Comparison of ENCODE assay signal across 1 cellular context in genomic region chr12:56724989-56725722, GRCh38.
A peak's percentile ranks its signal among the peaks of the same experiment; 100 is the strongest.
TF ChIP-seq lines count a peak whose summit lies in the region.

NACA (minus strand) TSS chr12:56725299; CDS start chr12:56724521, 778 bp downstream.

TF ChIP-seq in K562, 482 proteins besides CTCF, POLR2A, EP300 and RAD21 (continued from another document and continues in another):
- TF ChIP-seq TRIM25 (IDR thresholded peaks at IDR 0.05; ENCODE audit: borderline replicate concordance): 0 out of 2 replicates have a peak, but pooled peaks have one; percentile 76
- TF ChIP-seq CXXC5 (CRISPR knock-in tag; IDR thresholded peaks at IDR 0.05): peak; percentile 90
- no peak for TF ChIP-seq TGIF2 (CRISPR knock-in tag; IDR thresholded peaks at IDR 0.05)
- TF ChIP-seq ZNF644 (tag; IDR thresholded peaks at IDR 0.05; ENCODE audit: low read depth): peak; percentile 91; the same call in 1 of the 2 replicates
- peak; percentile 61; the same call in 1 of the 2 replicates for TF ChIP-seq DMBX1 (CRISPR knock-in tag; IDR thresholded peaks at IDR 0.05; ENCODE audit: borderline replicate concordance)
- peak; percentile 100 for TF ChIP-seq NFRKB (IDR thresholded peaks at IDR 0.05; ENCODE audit: low read depth)
- TF ChIP-seq POLR2AphosphoS5 (IDR thresholded peaks at IDR 0.05; ENCODE audit: control insufficient read depth, insufficient read depth, low read depth, low read length): peak; percentile 96
- no peak for TF ChIP-seq ZNF253 (CRISPR knock-in tag; conservative IDR thresholded peaks at IDR 0.05)
- TF ChIP-seq RB1 (IDR thresholded peaks at IDR 0.05; ENCODE audit: low read depth): no peak; the same call in 1 of the 2 replicates
- TF ChIP-seq PRMT5 (CRISPR knock-in tag; IDR thresholded peaks at IDR 0.05): no peak
- no peak for TF ChIP-seq SMARCC2 (IDR thresholded peaks at IDR 0.05; ENCODE audit: low read depth)
- peak; percentile 98 for TF ChIP-seq AFF4 (CRISPR knock-in tag; IDR thresholded peaks at IDR 0.05)
- no peak for TF ChIP-seq PCBP2 (IDR thresholded peaks at IDR 0.05; ENCODE audit: low read depth, low read length, poor library complexity, severe bottlenecking)
- no peak for TF ChIP-seq ZNF507 (tag; conservative IDR thresholded peaks at IDR 0.05)
- TF ChIP-seq TBL1XR1 (IDR thresholded peaks at IDR 0.05; ENCODE audit: low read length in 2 of 2): no peak
- TF ChIP-seq PHB (CRISPR knock-in tag; IDR thresholded peaks at IDR 0.05): no peak; the same call in 1 of the 2 replicates
- TF ChIP-seq CSDE1 (IDR thresholded peaks at IDR 0.05): peak in 1 of 2 experiments; percentile 82; a peak in 2 of 4 replicates
- no peak for TF ChIP-seq ZNF518B (CRISPR knock-in tag; IDR thresholded peaks at IDR 0.05)
- TF ChIP-seq ZNF431 (CRISPR knock-in tag; IDR thresholded peaks at IDR 0.05): peak; percentile 72
- TF ChIP-seq NONO (IDR thresholded peaks at IDR 0.05; ENCODE audit: low read depth in 2 of 2, low read length in 1 of 2): peak in 1 of 2 experiments; percentile 39; a peak in 1 of 4 replicates
- no peak for TF ChIP-seq ZBTB34 (CRISPR knock-in tag; IDR thresholded peaks at IDR 0.05)
- TF ChIP-seq MIER1 (IDR thresholded peaks at IDR 0.05; ENCODE audit: low read depth): no peak
- TF ChIP-seq MCM2 (IDR thresholded peaks at IDR 0.05; ENCODE audit: low read depth): no peak
- TF ChIP-seq JUN (IDR thresholded peaks at IDR 0.05; ENCODE audit: borderline replicate concordance, low read depth, low read length): peak; percentile 40; the same call in 1 of the 2 replicates
- peak; percentile 71; the same call in 1 of the 2 replicates for TF ChIP-seq JUN (CRISPR knock-in tag; IDR thresholded peaks at IDR 0.05; ENCODE audit: borderline replicate concordance)
- no peak for TF ChIP-seq KHSRP (IDR thresholded peaks at IDR 0.05)
- peak; percentile 96 for TF ChIP-seq KDM5B (IDR thresholded peaks at IDR 0.05; ENCODE audit: insufficient replicate concordance, low read depth, low read length)
- no peak for TF ChIP-seq ZNF274 (IDR thresholded peaks at IDR 0.05; ENCODE audit: borderline replicate concordance, low read depth, low read length)
- TF ChIP-seq FOXP4 (CRISPR knock-in tag; IDR thresholded peaks at IDR 0.05; ENCODE audit: borderline replicate concordance): 0 out of 2 replicates have a peak, but pooled peaks have one; percentile 76
- peak; percentile 95; the same call in 1 of the 2 replicates for TF ChIP-seq FOXK1 (CRISPR knock-in tag; IDR thresholded peaks at IDR 0.05; ENCODE audit: borderline replicate concordance)
- TF ChIP-seq KLF13 (tag; IDR thresholded peaks at IDR 0.05; ENCODE audit: borderline replicate concordance, low read depth): 0 out of 2 replicates have a peak, but pooled peaks have one; percentile 5
- no peak for TF ChIP-seq ZNF184 (CRISPR knock-in tag; IDR thresholded peaks at IDR 0.05)
- peak; percentile 89 for TF ChIP-seq GTF2F1 (IDR thresholded peaks at IDR 0.05; ENCODE audit: low read depth, low read length)
- TF ChIP-seq MCM3 (IDR thresholded peaks at IDR 0.05): no peak
- 0 out of 2 replicates have a peak, but pooled peaks have one; percentile 49 for TF ChIP-seq ZNF445 (CRISPR knock-in tag; IDR thresholded peaks at IDR 0.05; ENCODE audit: low read depth)
- TF ChIP-seq BRD9 (IDR thresholded peaks at IDR 0.05; ENCODE audit: low read depth, partially characterized antibody): peak; percentile 99
- TF ChIP-seq THRAP3 (IDR thresholded peaks at IDR 0.05; ENCODE audit: borderline replicate concordance): peak; percentile 91; the same call in 1 of the 2 replicates
- TF ChIP-seq TRIM24 (IDR thresholded peaks at IDR 0.05): peak in 1 of 2 experiments; percentile 54; a peak in 1 of 4 replicates
- peak; percentile 52 for TF ChIP-seq SAP30 (IDR thresholded peaks at IDR 0.05; ENCODE audit: borderline replicate concordance, insufficient read depth, low read depth, low read length, poor library complexity, severe bottlenecking)
- TF ChIP-seq ZBTB2 (IDR thresholded peaks at IDR 0.05): 0 out of 2 replicates have a peak, but pooled peaks have one; percentile 66
- peak; percentile 91 for TF ChIP-seq MAX (CRISPR knock-in tag; IDR thresholded peaks at IDR 0.05)
- TF ChIP-seq, protein P1, sequence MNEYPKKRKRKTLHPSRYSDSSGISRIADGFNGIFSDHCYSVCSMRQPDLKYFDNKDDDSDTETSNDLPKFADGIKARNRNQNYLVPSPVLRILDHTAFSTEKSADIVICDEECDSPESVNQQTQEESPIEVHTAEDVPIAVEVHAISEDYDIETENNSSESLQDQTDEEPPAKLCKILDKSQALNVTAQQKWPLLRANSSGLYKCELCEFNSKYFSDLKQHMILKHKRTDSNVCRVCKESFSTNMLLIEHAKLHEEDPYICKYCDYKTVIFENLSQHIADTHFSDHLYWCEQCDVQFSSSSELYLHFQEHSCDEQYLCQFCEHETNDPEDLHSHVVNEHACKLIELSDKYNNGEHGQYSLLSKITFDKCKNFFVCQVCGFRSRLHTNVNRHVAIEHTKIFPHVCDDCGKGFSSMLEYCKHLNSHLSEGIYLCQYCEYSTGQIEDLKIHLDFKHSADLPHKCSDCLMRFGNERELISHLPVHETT (CRISPR knock-in tag; conservative IDR thresholded peaks at IDR 0.05 in 1 of 2, IDR thresholded peaks at IDR 0.05 in 1 of 2): peak in 1 of 2 experiments; percentile 90; a peak in 2 of 4 replicates
- no peak for TF ChIP-seq ZNF280B (CRISPR knock-in tag; IDR thresholded peaks at IDR 0.05)
- TF ChIP-seq NFE2L1 (tag; IDR thresholded peaks at IDR 0.05; ENCODE audit: borderline replicate concordance, low read depth): no peak
- TF ChIP-seq, protein P2, sequence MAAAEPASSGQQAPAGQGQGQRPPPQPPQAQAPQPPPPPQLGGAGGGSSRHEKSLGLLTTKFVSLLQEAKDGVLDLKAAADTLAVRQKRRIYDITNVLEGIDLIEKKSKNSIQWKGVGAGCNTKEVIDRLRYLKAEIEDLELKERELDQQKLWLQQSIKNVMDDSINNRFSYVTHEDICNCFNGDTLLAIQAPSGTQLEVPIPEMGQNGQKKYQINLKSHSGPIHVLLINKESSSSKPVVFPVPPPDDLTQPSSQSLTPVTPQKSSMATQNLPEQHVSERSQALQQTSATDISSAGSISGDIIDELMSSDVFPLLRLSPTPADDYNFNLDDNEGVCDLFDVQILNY (CRISPR knock-in tag; IDR thresholded peaks at IDR 0.05): no peak
- no peak for TF ChIP-seq ARID1B (IDR thresholded peaks at IDR 0.05)
- no peak for TF ChIP-seq YBX1 (IDR thresholded peaks at IDR 0.05)
